ENCODE assay signal across 9 cellular contexts in the genomic region with DNA sequence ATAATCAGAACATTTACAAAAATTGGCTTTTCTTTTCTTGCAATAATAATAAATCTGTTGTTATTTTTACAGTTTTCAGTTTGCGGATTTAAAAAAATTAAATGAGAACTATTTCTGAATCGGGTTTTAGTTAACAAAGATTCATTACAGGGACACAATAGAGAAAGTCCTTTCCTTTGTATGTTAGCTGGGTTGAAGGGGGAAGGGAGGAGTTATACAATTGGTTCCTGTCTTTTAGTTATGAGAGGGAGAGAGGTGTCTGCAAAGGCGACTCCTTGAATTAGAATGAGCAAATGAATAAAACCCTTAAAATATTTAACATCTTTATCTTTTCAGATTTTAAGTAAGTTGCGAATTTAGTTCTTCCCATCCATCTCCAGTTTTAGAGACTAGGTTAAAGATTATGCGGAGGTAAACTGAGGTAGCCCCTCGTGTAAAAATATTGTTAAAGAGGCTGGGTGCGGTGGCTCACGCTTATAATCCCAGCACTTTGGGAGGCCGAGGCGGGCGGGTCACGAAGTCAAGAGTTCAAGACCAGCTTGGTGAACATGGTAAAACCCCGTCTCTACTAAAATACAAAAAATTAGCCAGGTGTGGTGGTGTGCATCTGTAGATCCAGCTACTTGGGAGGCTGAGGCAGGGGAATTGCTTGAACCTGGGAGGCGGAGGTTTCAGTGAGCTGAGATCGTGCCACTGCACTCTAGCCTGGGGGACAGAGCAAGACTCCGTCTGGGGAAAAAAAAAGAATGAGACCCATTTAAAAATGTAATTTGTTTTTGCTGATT. TPM values are rescaled to one million over a fixed set of nuclear protein-coding genes. Genes with fewer than 3 reads are reported as not detected.
DNase-seq lines count a peak whose midpoint lies in the region; ATAC-seq and TF ChIP-seq lines count a peak whose summit lies in the region.
"Had no signal": no experiment of that assay in that cellular context is flagged by ENCODE, and none has a peak within 500 bp of the region (broad histone marks: within the 10 kb centered on the region; RNA-seq: fewer than 3 reads in every experiment).

No MANE protein-coding gene starts in this region.

- peak overlapping the region in 3 of 10 donors; percentile 0 to 76 (median 5) for H3K4me3 ChIP-seq in heart right ventricle
- no peak overlapping the region for H3K4me3 ChIP-seq in upper lobe of right lung

- H3K9me3 Mint-ChIP-seq in activated T-cell treated with anti-CD3 and anti-CD28 coated beads, Interleukin-2, amount 50 U/mL, for 72 hours: no peaks in the 10 kb centered on the region

- peak overlapping the region in 9 of 10 donors; percentile 19 to 99 (median 94) for H3K27ac ChIP-seq in heart right ventricle
- H3K27ac ChIP-seq in upper lobe of right lung: peak overlapping the region; percentile 94

- intact Hi-C loops in heart right ventricle (cut with DNase I): loop anchor here in 4 of 10 donors (5.0 kb wide), 2 partner anchors 36 to 71 kb away; no protein-coding TSS in a partner anchor
- intact Hi-C loops in Right ventricle myocardium superior (cut with DNase I): no loop called here
- intact Hi-C loops in upper lobe of right lung (cut with DNase I): no loop called here

- peaks cover 50% of the 10 kb centered on the region for H3K4me1 Mint-ChIP-seq in activated T-cell treated with anti-CD3 and anti-CD28 coated beads, Interleukin-2, amount 50 U/mL, for 72 hours (ENCODE audit: low read depth)

- H3K27me3 Mint-ChIP-seq in activated T-cell treated with anti-CD3 and anti-CD28 coated beads, Interleukin-2, amount 50 U/mL, for 72 hours (ENCODE audit: low read depth): no peaks in the 10 kb centered on the region

- DNase-seq in heart right ventricle (no peak), Right ventricle myocardium superior (no peak), medulla oblongata (ENCODE audit: extremely low spot score) (peak; percentile 87), upper lobe of right lung (no peak), D341Med (ENCODE audit: low spot score) (no peak), ecto neural progenitor cell (ENCODE audit: low spot score) (no peak)
- no peak for DNase-seq in activated T-cell treated with anti-CD3 and anti-CD28 coated beads, Interleukin-2, amount 50 U/mL, for 72 hours
- DNase-seq: NCI-H446 treated with DMSO at 0.1 percent for 48 hours had no signal

- 53 to 67% methylated on average over 16 of the region's 16 CpGs for WGBS in heart right ventricle, 2 donors

- peaks cover 4 to 7% of the 10 kb centered on the region in 2 donors for H3K36me3 Mint-ChIP-seq in activated T-cell treated with anti-CD3 and anti-CD28 coated beads, Interleukin-2, amount 50 U/mL, for 72 hours (ENCODE audit: insufficient read depth in 2 of 2)

- H3K4me3 Mint-ChIP-seq in activated T-cell treated with anti-CD3 and anti-CD28 coated beads, Interleukin-2, amount 50 U/mL, for 72 hours: peak overlapping the region; percentile 58 to 70

- no peaks in the 10 kb centered on the region for H3K9me3 ChIP-seq in heart right ventricle
- H3K9me3 ChIP-seq in upper lobe of right lung: no peaks in the 10 kb centered on the region

- no peak for ATAC-seq in heart right ventricle
- no peak for ATAC-seq in Right ventricle myocardium superior (ENCODE audit: poor library complexity)
- no peak for ATAC-seq in activated T-cell treated with anti-CD3 and anti-CD28 coated beads, Interleukin-2, amount 50 U/mL, for 72 hours (replicated peaks in 1 of 2)
- no peak for ATAC-seq in upper lobe of right lung
- no peak for ATAC-seq in GM18502 (IDR thresholded peaks at IDR 0.05; ENCODE audit: poor library complexity, unreplicated experiment)

- TF ChIP-seq CTCF in heart right ventricle (IDR thresholded peaks at IDR 0.05) (no peak), upper lobe of right lung (IDR thresholded peaks at IDR 0.05) (no peak)

- peaks cover 4 to 73% (median 58%) of the 10 kb centered on the region in 9 donors for H3K4me1 ChIP-seq in heart right ventricle
- H3K4me1 ChIP-seq in upper lobe of right lung: peaks cover 37% of the 10 kb centered on the region

- H3K27me3 ChIP-seq in heart right ventricle (no peaks in the 10 kb centered on the region), upper lobe of right lung (no peaks in the 10 kb centered on the region)

- no peaks in the 10 kb centered on the region for H3K36me3 ChIP-seq in heart right ventricle
- H3K36me3 ChIP-seq in upper lobe of right lung: no peaks in the 10 kb centered on the region

- H3K27ac Mint-ChIP-seq in activated T-cell treated with anti-CD3 and anti-CD28 coated beads, Interleukin-2, amount 50 U/mL, for 72 hours: no peak overlapping the region

RNA-seq across cellular contexts. Expression of gene SPEN, which starts 3.9 kb away (rescaled TPM):
- 10 to 100 TPM; 24.1 to 34.4 (median 28.1) TPM for total RNA-seq in heart right ventricle
- 10 to 100 TPM; 11.2 to 12.4 TPM for polyA plus RNA-seq in heart right ventricle
- 20.3 TPM for total RNA-seq in Right ventricle myocardium superior
- total RNA-seq in activated T-cell treated with anti-CD3 and anti-CD28 coated beads, Interleukin-2, amount 50 U/mL, for 72 hours: 10 to 100 TPM; 53.5 to 56.9 TPM
- 53.1 TPM for total RNA-seq in upper lobe of right lung

RNA-seq across cellular contexts. Expression of gene UQCRHL, which starts 44.0 kb away (rescaled TPM):
- 1 to 10 TPM; 2.1 to 6.3 (median 3.2) TPM for total RNA-seq in heart right ventricle
- 1 to 10 TPM; 4.5 to 8.6 TPM for polyA plus RNA-seq in heart right ventricle
- total RNA-seq in Right ventricle myocardium superior: 6.1 TPM
- total RNA-seq in activated T-cell treated with anti-CD3 and anti-CD28 coated beads, Interleukin-2, amount 50 U/mL, for 72 hours: 1 to 10 TPM; 2.2 to 2.9 TPM
- 0.93 TPM for total RNA-seq in upper lobe of right lung
